8 cellular contexts compared by ENCODE assay signal in the genomic region with DNA sequence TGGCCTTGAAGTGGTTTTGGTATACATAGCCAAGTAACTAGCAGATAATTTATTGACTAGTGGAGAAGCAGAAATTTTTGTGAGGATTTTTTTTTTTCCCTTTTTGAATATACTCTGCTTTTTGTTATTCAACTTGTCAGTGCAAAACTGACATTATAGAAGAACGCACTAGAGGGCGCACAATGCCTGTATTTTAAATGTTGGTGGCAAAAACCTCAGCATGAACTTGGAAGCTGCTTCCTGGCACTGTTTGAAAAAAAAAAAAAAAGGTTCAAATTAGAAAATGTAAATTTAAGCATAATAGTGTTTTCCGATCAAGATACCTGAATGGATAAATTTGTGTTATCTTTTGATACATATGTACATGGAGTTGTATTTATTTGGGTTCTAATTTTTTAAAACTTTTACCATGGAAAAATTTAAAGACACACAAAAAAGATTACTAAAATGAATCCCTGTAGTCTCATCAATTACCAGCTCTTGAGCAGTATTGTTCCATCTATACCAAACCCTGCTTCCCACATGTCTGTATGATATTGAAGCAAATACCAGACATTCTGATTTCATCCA. TPM values are rescaled to one million over a fixed set of nuclear protein-coding genes. Genes with fewer than 3 reads are reported as not detected.
DNase-seq lines count a peak whose midpoint lies in the region; ATAC-seq and TF ChIP-seq lines count a peak whose summit lies in the region.

No MANE protein-coding gene starts in this region.

- ATAC-seq in HG03135 (IDR thresholded peaks at IDR 0.05; ENCODE audit: unreplicated experiment) = no peak

- TF ChIP-seq CTCF in astrocyte of the cerebellum (IDR thresholded peaks at IDR 0.05; ENCODE audit: low read depth, low read length, missing control alignments) = peak; percentile 54

- H3K4me3 ChIP-seq in astrocyte of the cerebellum (ENCODE audit: low read depth, low read length) = no peak overlapping the region

- in situ Hi-C loops in astrocyte of the cerebellum (cut with HindIII; ENCODE audit: low sequenced_read_pairs) = no loop called here

- DNase-seq in activated CD8-positive, alpha-beta memory T cell treated with anti-CD3 and anti-CD28 coated beads for 1 hour (ENCODE audit: extremely low read depth in 1 of 2, low read depth in 1 of 2) = peak; percentile 21 to 24
- DNase-seq in activated CD8-positive, alpha-beta memory T cell treated with anti-CD3 and anti-CD28 coated beads, Interleukin-2, amount 50 U/mL, for 48 hours = no peak
- DNase-seq in M059J (ENCODE audit: low read depth) = peak; percentile 47
- DNase-seq in SW 1271 (lab: John Stamatoyannopoulos, UW) = peak; percentile 4 to 24
- DNase-seq in astrocyte of the cerebellum (ENCODE audit: low read depth) = peak; percentile 76
- peak; percentile 40 to 81 for DNase-seq in hippocampal formation (lab: John Stamatoyannopoulos, UW)
- DNase-seq in smooth muscle cell of the brain vasculature (ENCODE audit: low read depth, low spot score) = peak; percentile 74

RNA-seq across cellular contexts. Expression of gene SLC25A26, which starts 56.0 kb away (rescaled TPM):
- total RNA-seq in M059J (2014; rRNA removed; shearing (Covaris generic)) = 6.5 and 12.6 TPM in 2 replicates
